15 cellular contexts compared by ENCODE assay signal in genomic region chr5:157903117-157903450, GRCh38.
"Had no signal": no experiment of that assay in that cellular context is flagged by ENCODE, and none has a peak within 500 bp of the region (broad histone marks: within the 10 kb centered on the region; RNA-seq: fewer than 3 reads in every experiment).

No MANE protein-coding gene starts in this region.

- H3K4me1 ChIP-seq: adrenal gland, heart left ventricle, left lung, pancreas, thyroid gland had no signal

- H3K27me3 ChIP-seq: adrenal gland, body of pancreas, heart left ventricle, left lung, pancreas, stomach, thyroid gland had no signal

- H3K36me3 ChIP-seq: adrenal gland, heart left ventricle, left lung, pancreas, stomach, thyroid gland had no signal

- H3K27ac ChIP-seq: adrenal gland, body of pancreas, left lung, pancreas, stomach, thyroid gland had no signal

- H3K4me3 ChIP-seq: adrenal gland, body of pancreas, heart left ventricle, left lung, pancreas, stomach, thyroid gland had no signal

- H3K9me3 ChIP-seq: adrenal gland, body of pancreas, heart left ventricle, left lung, pancreas, stomach, thyroid gland had no signal

- DNase-seq: activated B cell treated with CpG ODN at 0.5 μM for 24 hours; activated CD4-positive, alpha-beta T cell treated with anti-CD3 and anti-CD28 coated beads, Interleukin-2, amount 10 ng/mL, durations not matched to agents 24 days and 14 days; activated naive CD4-positive, alpha-beta T cell treated with anti-CD3 and anti-CD28 coated beads for 36 hours; adrenal gland; body of pancreas; effector memory CD8-positive, alpha-beta T cell; foreskin melanocyte; heart left ventricle; left lung; pancreas; retina; stomach; T-helper 2 cell; thyroid gland had no signal

- FAIRE-seq: pancreas, TTC549 had no signal

- ATAC-seq: body of pancreas; effector memory CD8-positive, alpha-beta T cell; heart left ventricle; left lung; pancreas had no signal
